In genomic region chr6:1337791-1338190, GRCh38 we compare ENCODE assay signal across 26 cellular contexts. TPM values are rescaled to one million over a fixed set of nuclear protein-coding genes. Genes with fewer than 3 reads are reported as not detected.
DNase-seq lines count a peak whose midpoint lies in the region; ATAC-seq and TF ChIP-seq lines count a peak whose summit lies in the region.
"Had no signal": no experiment of that assay in that cellular context is flagged by ENCODE, and none has a peak within 500 bp of the region (broad histone marks: within the 10 kb centered on the region; RNA-seq: fewer than 3 reads in every experiment).

No MANE protein-coding gene starts in this region.

- BruUV-seq in PC-9 (replicated peaks; lab: Mats Ljungman, UMichigan), result no TSS peak

- H3K36me3 Mint-ChIP-seq in type B pancreatic cell, result no peaks in the 10 kb centered on the region
- H3K36me3 Mint-ChIP-seq in T-helper 17 cell (ENCODE audit: low read depth), result peaks cover 3% of the 10 kb centered on the region
- H3K36me3 Mint-ChIP-seq: CD4-positive, alpha-beta memory T cell had no signal

- intact Hi-C loops in PC-9 (cut with micrococcal nuclease; ENCODE audit: unreplicated experiment), result loop anchor here (2.0 to 5.0 kb wide), 4 partner anchors 43 to 1149 kb away; no protein-coding TSS in a partner anchor

- H3K9me3 Mint-ChIP-seq in type B pancreatic cell, result no peaks in the 10 kb centered on the region

- no peak for ATAC-seq in T-helper 17 cell
- ATAC-seq in HG02763 (IDR thresholded peaks at IDR 0.05; ENCODE audit: unreplicated experiment), result no peak

- DNase-seq in GM03348 (ENCODE audit: low spot score) (peak; percentile 35), PC-9 (peak in 1 of 2 experiments; percentile 79), fibroblast of gingiva (ENCODE audit: low read depth) (peak; percentile 76), type B pancreatic cell (ENCODE audit: extremely low spot score, unreplicated experiment) (no peak), T-helper 17 cell (no peak), H7 (no peak)
- DNase-seq: Caco-2; CD4-positive, alpha-beta memory T cell; DMS 273 treated with DMSO at 0.1 percent for 48 hours; DMS79 treated with DMSO at 0.1 percent for 48 hours; KG1; NCI-H1105; NCI-H146; NCI-H2029 treated with DMSO at 0.1 percent for 48 hours; NCI-H2171; NCI-H345; NCI-H524; NCI-H774; RPMI8226; SHP77 had no signal

- 0 out of 2 replicates have a peak overlapping the region, but pooled peaks have one; percentile 1 for H3K4me2 ChIP-seq in PC-9

- H3K27me3 Mint-ChIP-seq in type B pancreatic cell (peaks cover 59% of the 10 kb centered on the region), T-helper 17 cell (peaks cover 71% of the 10 kb centered on the region)

- no peaks in the 10 kb centered on the region for H3K36me3 ChIP-seq in PC-9 (ENCODE audit: low read depth)
- no peaks in the 10 kb centered on the region for H3K36me3 ChIP-seq in H7 (replicated peaks; ENCODE audit: control insufficient read depth, insufficient read depth, low read length)
- H3K36me3 ChIP-seq: BLaER1 treated with 17β-estradiol and CSF1 and Interleukin-3, amounts not matched to agents 10 nM and 100 nM had no signal

- CTCF ChIA-PET in PC-9 (lab: Charles Lee), result interaction anchor here (1.0 kb wide), 1 partner anchor 12 kb away, joined by 3 read pairs; no protein-coding TSS in a partner anchor

- H3K27me3 ChIP-seq in PC-9 (ENCODE audit: insufficient read depth, low read depth), result no peaks in the 10 kb centered on the region
- no peaks in the 10 kb centered on the region for H3K27me3 ChIP-seq in H7 (ENCODE audit: control insufficient read depth, insufficient read depth, low read length)
- H3K27me3 ChIP-seq: BLaER1 treated with 17β-estradiol and CSF1 and Interleukin-3, amounts not matched to agents 10 nM and 100 nM had no signal

- H3K27ac ChIP-seq in PC-9, result peak overlapping the region; percentile 39
- H3K27ac ChIP-seq: BLaER1 treated with 17β-estradiol and CSF1 and Interleukin-3, amounts not matched to agents 10 nM and 100 nM had no signal

- no peaks in the 10 kb centered on the region for H3K79me2 ChIP-seq in PC-9 (ENCODE audit: low read depth)

- H3K27ac Mint-ChIP-seq in type B pancreatic cell, result no peak overlapping the region
- no peak overlapping the region for H3K27ac Mint-ChIP-seq in T-helper 17 cell
- H3K27ac Mint-ChIP-seq: CD4-positive, alpha-beta memory T cell had no signal

- H3K4me1 ChIP-seq in PC-9 (replicated peaks; ENCODE audit: insufficient read depth), result peaks cover 52% of the 10 kb centered on the region

- no peak overlapping the region for H2AFZ ChIP-seq in PC-9

- H3K4me1 Mint-ChIP-seq in type B pancreatic cell (ENCODE audit: unreplicated experiment) (peaks cover 12% of the 10 kb centered on the region), T-helper 17 cell (no peaks in the 10 kb centered on the region)
- H3K4me1 Mint-ChIP-seq: CD4-positive, alpha-beta memory T cell had no signal

- no peaks in the 10 kb centered on the region for H3K9me3 ChIP-seq in PC-9 (ENCODE audit: insufficient read depth, low read depth)
- H3K9me3 ChIP-seq in T-helper 17 cell (ENCODE audit: control insufficient read depth, low read length, poor library complexity, severe bottlenecking), result no peaks in the 10 kb centered on the region
- H3K9me3 ChIP-seq: BLaER1 treated with 17β-estradiol and CSF1 and Interleukin-3, amounts not matched to agents 10 nM and 100 nM; Caco-2 had no signal

- H3K4me3 Mint-ChIP-seq in type B pancreatic cell (no peak overlapping the region), T-helper 17 cell (no peak overlapping the region)
- H3K4me3 Mint-ChIP-seq: CD4-positive, alpha-beta memory T cell had no signal

- H3K9me2 ChIP-seq in PC-9 (ENCODE audit: insufficient read depth), result no peaks in the 10 kb centered on the region

- no peaks in the 10 kb centered on the region for H4K20me1 ChIP-seq in PC-9 (ENCODE audit: insufficient read depth)
- H4K20me1 ChIP-seq: BLaER1 treated with 17β-estradiol and CSF1 and Interleukin-3, amounts not matched to agents 10 nM and 100 nM had no signal

- TF ChIP-seq CTCF in PC-9 (conservative IDR thresholded peaks at IDR 0.05) (no peak), type B pancreatic cell (conservative IDR thresholded peaks at IDR 0.05) (no peak)

- H3K4me3 ChIP-seq in PC-9 (no peak overlapping the region), H7 (ENCODE audit: insufficient read depth, low read depth, low read length) (no peak overlapping the region)
- H3K4me3 ChIP-seq: BLaER1 treated with 17β-estradiol and CSF1 and Interleukin-3, amounts not matched to agents 10 nM and 100 nM had no signal

- H3F3A ChIP-seq in PC-9 (ENCODE audit: insufficient read depth, low read depth), result peaks cover 52% of the 10 kb centered on the region

- POLR2A ChIA-PET in PC-9 (lab: Charles Lee; ENCODE audit: unreplicated experiment), result interaction anchor here (0.5 to 0.9 kb wide), 2 partner anchors 12 to 138 kb away, joined by 3 to 4 read pairs; no protein-coding TSS in a partner anchor

RNA-seq across cellular contexts. Expression of gene FOXQ1, which starts 25.9 kb away (rescaled TPM):
- total RNA-seq in PC-9 (2021) (55.8 and 57.0 TPM in 2 replicates), type B pancreatic cell (ENCODE audit: low replicate concordance) (20.5 and 27.9 TPM in 2 replicates), T-helper 17 cell (not detected)
- 3.1 and 24.8 TPM in 2 replicates for total RNA-seq in H7 (2014; rRNA removed; shearing (Covaris generic))
- total RNA-seq: A673; CD4-positive, alpha-beta memory T cell; G401; HT1080; OCI-LY7 had no signal

RNA-seq across cellular contexts. Expression of gene FOXF2, which starts 51.6 kb away (rescaled TPM):
- not detected in 2 replicates for total RNA-seq in PC-9 (2021)
- total RNA-seq in type B pancreatic cell (ENCODE audit: low replicate concordance), result 2.1 and 8.1 TPM in 2 replicates
- total RNA-seq in T-helper 17 cell, result not detected
- total RNA-seq in H7 (2014; rRNA removed; shearing (Covaris generic)), result 0.52 and 0.89 TPM in 2 replicates
- total RNA-seq: CD4-positive, alpha-beta memory T cell; G401; OCI-LY7 had no signal

Comparison
In these comparisons a context has a peak if more than half of its experiments do, and no peak if none do; other contexts are left out.
1. DNase-seq: peak in GM03348 (single experiment) and fibroblast of gingiva (single experiment); none in type B pancreatic cell (single experiment), T-helper 17 cell (0 of 3) and H7 (single experiment).